8 cellular contexts compared by ENCODE assay signal in genomic region chr1:98662354-98662665, GRCh38. TPM values are rescaled to one million over a fixed set of nuclear protein-coding genes. Genes with fewer than 3 reads are reported as not detected.
DNase-seq lines count a peak whose midpoint lies in the region; ATAC-seq, FAIRE-seq and TF ChIP-seq lines count a peak whose summit lies in the region.

No MANE protein-coding gene starts in this region.

- FAIRE-seq in H1 (lab: Jason Lieb, UNC): no peak
- no peak for FAIRE-seq in GM12892 (lab: Jason Lieb, UNC)

- H3K27ac Mint-ChIP-seq in CD14-positive monocyte: peak overlapping the region in 1 of 7 donors; percentile 57

- no peak for ATAC-seq in GM18909 (IDR thresholded peaks at IDR 0.05; ENCODE audit: poor library complexity, unreplicated experiment)

- H3K14ac ChIP-seq in H1 (ENCODE audit: insufficient read length): no peak overlapping the region

- peaks cover 6% of the 10 kb centered on the region; the same call in 1 of the 2 replicates for H3K23me2 ChIP-seq in H1 (ENCODE audit: low read depth, low read length)

- no peak overlapping the region for H3K23ac ChIP-seq in H1 (ENCODE audit: insufficient read length)

- TF ChIP-seq POLR2A in H1 (IDR thresholded peaks at IDR 0.05; ENCODE audit: control extremely low read depth in 1 of 2, low read depth in 2 of 2, low read length in 2 of 2): no peak
- TF ChIP-seq POLR2A in vagina (IDR thresholded peaks at IDR 0.05): peak in 1 of 2 donors; percentile 13
- no peak for TF ChIP-seq POLR2A in GM12892 (IDR thresholded peaks at IDR 0.05; ENCODE audit: low read depth, low read length)

- TF ChIP-seq CTCF in CD14-positive monocyte (IDR thresholded peaks at IDR 0.05) (no peak), H1 (IDR thresholded peaks at IDR 0.05; ENCODE audit: control extremely low read depth in 1 of 3, insufficient read depth in 1 of 3, low read depth in 1 of 3, low read length in 3 of 3) (no peak), vagina (IDR thresholded peaks at IDR 0.05) (no peak)

- peak overlapping the region; percentile 91 to 99 for H3K4me3 Mint-ChIP-seq in CD14-positive monocyte

- no peak overlapping the region for H2BK12ac ChIP-seq in H1 (ENCODE audit: low read depth, low read length)

- no peak overlapping the region for H4K91ac ChIP-seq in H1 (replicated peaks; ENCODE audit: insufficient read length, low read length)

- CTCF ChIA-PET in H1 (lab: Charles Lee; ENCODE audit: partially characterized antibody): interaction anchor here (0.5 to 2.1 kb wide), 7 partner anchors 8 to 155 kb away, joined by 3 to 7 read pairs (median 3); no protein-coding TSS in a partner anchor

- no peak overlapping the region for H4K8ac ChIP-seq in H1 (ENCODE audit: extremely low read depth, insufficient read depth, low read length)

- H4K5ac ChIP-seq in H1 (ENCODE audit: insufficient read length, low read depth, low read length): no peak overlapping the region

- peak overlapping the region; percentile 70 to 93 for H3K4me2 ChIP-seq in H1 (ENCODE audit: insufficient read depth in 1 of 2, low read depth in 2 of 2, low read length in 2 of 2)

- H2AFZ ChIP-seq in H1 (ENCODE audit: low read length): peak overlapping the region; percentile 52

- no peaks in the 10 kb centered on the region for H4K20me1 ChIP-seq in H1 (replicated peaks in 1 of 2; ENCODE audit: control insufficient read depth in 1 of 2, insufficient read depth in 2 of 2, low read length in 2 of 2)

- H3K9me3 Mint-ChIP-seq in CD14-positive monocyte: peaks cover 0 to 13% (median 4%) of the 10 kb centered on the region in 7 donors

- intact Hi-C loops in CD14-positive monocyte (cut with micrococcal nuclease): no loop called here
- intact Hi-C loops in vagina (cut with DNase I): no loop called here

- no peak overlapping the region for H2BK15ac ChIP-seq in H1 (ENCODE audit: low read length)

- H3K9me3 ChIP-seq in H1 (ENCODE audit: insufficient read depth in 2 of 2, low read depth in 1 of 2, low read length in 1 of 2): no peaks in the 10 kb centered on the region
- H3K9me3 ChIP-seq in vagina: no peaks in the 10 kb centered on the region

- H3K79me2 ChIP-seq in H1 (ENCODE audit: control insufficient read depth in 1 of 2, insufficient read depth in 2 of 2, low read length in 2 of 2): peaks cover 0 to 9% of the 10 kb centered on the region in 2 experiments; a peak in 1 of 4 replicates

- H3K79me1 ChIP-seq in H1 (ENCODE audit: low read depth, low read length): peaks cover 3% of the 10 kb centered on the region

- H3K36me3 ChIP-seq in H1 (ENCODE audit: control insufficient read depth in 2 of 4, insufficient read depth in 4 of 4, low read length in 3 of 4) (no peaks in the 10 kb centered on the region), vagina (no peaks in the 10 kb centered on the region)

- no peak for TF ChIP-seq EP300 in H1 (IDR thresholded peaks at IDR 0.05; ENCODE audit: borderline replicate concordance in 1 of 2, low read depth in 2 of 2, low read length in 2 of 2)

- peak overlapping the region; percentile 13 for H2BK120ac ChIP-seq in H1 (replicated peaks; ENCODE audit: low read depth, low read length)

- POLR2A ChIA-PET in H1 (lab: Charles Lee; ENCODE audit: partially characterized antibody): interaction anchor here (1.1 kb wide), 1 partner anchor 8 kb away, joined by 4 read pairs; no protein-coding TSS in a partner anchor

- H3K27me3 Mint-ChIP-seq in CD14-positive monocyte (ENCODE audit: low read depth in 3 of 3): peaks cover 42 to 54% (median 42%) of the 10 kb centered on the region in 3 donors

- H3K27me3 ChIP-seq in H1 (replicated peaks in 1 of 4; ENCODE audit: control insufficient read depth in 3 of 4, extremely low read depth in 1 of 4, insufficient read depth in 3 of 4, low read length in 3 of 4) (no peaks in the 10 kb centered on the region), vagina (no peaks in the 10 kb centered on the region)

- peaks cover 2 to 9% of the 10 kb centered on the region in 2 donors for H3K36me3 Mint-ChIP-seq in CD14-positive monocyte

- no peak overlapping the region for H3K56ac ChIP-seq in H1 (replicated peaks; ENCODE audit: insufficient read length, low read depth, low read length)

- WGBS in H1 (ENCODE audit: extremely low coverage in 1 of 2, insufficient coverage in 1 of 2, insufficient read length in 1 of 2, insufficient replicate concordance in 2 of 2, low coverage in 1 of 2, low lambda C conversion rate in 2 of 2, missing lambda C conversion rate in 1 of 2), 2 experiments: 5% methylated on average over 6 of the region's 6 CpGs; no CpG with 5 or more reads in 1 of the 2 experiments

- H3K4me1 ChIP-seq in H1 (replicated peaks in 1 of 4; ENCODE audit: control insufficient read depth in 3 of 4, insufficient read depth in 4 of 4, low read length in 3 of 4) (peaks cover 0 to 6% (median 3%) of the 10 kb centered on the region in 4 experiments; a peak in 2 of 7 replicates), vagina (peaks cover 17% of the 10 kb centered on the region)

- no peak overlapping the region for H2AK5ac ChIP-seq in H1 (ENCODE audit: low read depth, low read length)

- DNase-seq in CD14-positive monocyte (ENCODE audit: low spot score) (no peak), NCI-H2029 treated with DMSO at 0.1 percent for 48 hours (lab: John Stamatoyannopoulos, UW) (peak; percentile 34), H1 (ENCODE audit: low read depth in 1 of 2, low spot score in 2 of 2) (no peak), midbrain (lab: John Stamatoyannopoulos, UW) (peak; percentile 59), vagina (ENCODE audit: extremely low spot score in 2 of 2) (no peak), Kasumi-1 (lab: John Stamatoyannopoulos, UW) (no peak), GM12892 (ENCODE audit: insufficient read length) (no peak)

- H3K18ac ChIP-seq in H1 (ENCODE audit: extremely low read depth, low read length): no peak overlapping the region

- no peak overlapping the region for H3K4ac ChIP-seq in H1 (replicated peaks; ENCODE audit: insufficient read length, low read depth, low read length)

- no peak for TF ChIP-seq RAD21 in H1 (IDR thresholded peaks at IDR 0.05 in 1 of 2, conservative IDR thresholded peaks at IDR 0.05 in 1 of 2; ENCODE audit: low read depth in 2 of 2, low read length in 2 of 2)

- no peak overlapping the region for H3K27ac ChIP-seq in H1 (ENCODE audit: low read depth, low read length)
- peak overlapping the region; percentile 88 for H3K27ac ChIP-seq in vagina

- H3K4me3 ChIP-seq in H1 (ENCODE audit: extremely low read depth in 1 of 4, insufficient read depth in 2 of 4, low read depth in 3 of 4, low read length in 4 of 4) (peak overlapping the region; percentile 68 to 90 (median 82)), vagina (peak overlapping the region; percentile 73 to 82)

- H2BK20ac ChIP-seq in H1 (ENCODE audit: low read length): no peak overlapping the region

- H3K9ac ChIP-seq in H1 (replicated peaks in 1 of 4; ENCODE audit: extremely low read depth in 1 of 4, low read depth in 3 of 4, low read length in 3 of 4): peak overlapping the region; percentile 49 to 72 (median 57); a peak in 6 of 7 replicates

- H3K4me1 Mint-ChIP-seq in CD14-positive monocyte: peaks cover 17% of the 10 kb centered on the region

- H2BK5ac ChIP-seq in H1 (ENCODE audit: low read depth, low read length): no peak overlapping the region

TF ChIP-seq in H1, 55 proteins besides CTCF, POLR2A, EP300 and RAD21 (continues in another document):
- no peak for TF ChIP-seq PHF8 (conservative IDR thresholded peaks at IDR 0.05; ENCODE audit: low read depth, low read length)
- TF ChIP-seq CREB1 (IDR thresholded peaks at IDR 0.05): no peak
- TF ChIP-seq, protein P1, sequence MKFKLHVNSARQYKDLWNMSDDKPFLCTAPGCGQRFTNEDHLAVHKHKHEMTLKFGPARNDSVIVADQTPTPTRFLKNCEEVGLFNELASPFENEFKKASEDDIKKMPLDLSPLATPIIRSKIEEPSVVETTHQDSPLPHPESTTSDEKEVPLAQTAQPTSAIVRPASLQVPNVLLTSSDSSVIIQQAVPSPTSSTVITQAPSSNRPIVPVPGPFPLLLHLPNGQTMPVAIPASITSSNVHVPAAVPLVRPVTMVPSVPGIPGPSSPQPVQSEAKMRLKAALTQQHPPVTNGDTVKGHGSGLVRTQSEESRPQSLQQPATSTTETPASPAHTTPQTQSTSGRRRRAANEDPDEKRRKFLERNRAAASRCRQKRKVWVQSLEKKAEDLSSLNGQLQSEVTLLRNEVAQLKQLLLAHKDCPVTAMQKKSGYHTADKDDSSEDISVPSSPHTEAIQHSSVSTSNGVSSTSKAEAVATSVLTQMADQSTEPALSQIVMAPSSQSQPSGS (IDR thresholded peaks at IDR 0.05; ENCODE audit: low read length): no peak
- TF ChIP-seq CTBP2 (IDR thresholded peaks at IDR 0.05; ENCODE audit: borderline replicate concordance, insufficient read depth, insufficient read length, low read length): no peak
- TF ChIP-seq ZNF274 (IDR thresholded peaks at IDR 0.05; ENCODE audit: borderline replicate concordance, extremely low read depth, low read length): no peak
- no peak for TF ChIP-seq RBBP5 (IDR thresholded peaks at IDR 0.05; ENCODE audit: borderline replicate concordance, low read depth, low read length)
- no peak for TF ChIP-seq USF2 (IDR thresholded peaks at IDR 0.05; ENCODE audit: low read length)
- TF ChIP-seq SIN3A (conservative IDR thresholded peaks at IDR 0.05 in 1 of 2, IDR thresholded peaks at IDR 0.05 in 1 of 2; ENCODE audit: low read depth in 1 of 2, low read length in 2 of 2): no peak
- TF ChIP-seq KDM4A (IDR thresholded peaks at IDR 0.05; ENCODE audit: low read depth, low read length, severe bottlenecking): no peak
- TF ChIP-seq CHD2 (IDR thresholded peaks at IDR 0.05; ENCODE audit: low read length): no peak

RNA-seq across cellular contexts. Expression of gene SNX7, which starts 0.8 kb away (rescaled TPM):
- polyA plus RNA-seq in CD14-positive monocyte (1 to 10 TPM in 1 of 2 donors, under 1 TPM in 1; 0.15 to 3.9 TPM), H1 (2011; rRNA removed) (5.4 and 9.2 TPM in 2 replicates)
- total RNA-seq in H1 (2021; fragmentation: NEBNext Ultra II Directional; extraction: Animal tissue kit (Norgen Biotek cat#: 25700)): 20.7 and 23.8 TPM in 2 replicates
- 11.6 TPM for polyA plus RNA-seq in H1 (2011; cell fraction: cytosol; rRNA removed)
- 4.9 TPM for polyA plus RNA-seq in H1 (2011; cell fraction: nucleus; rRNA removed)
- polyA plus RNA-seq in H1 (2012, experiment 1 of 2): 15.4 to 20.7 TPM (median 17.1 TPM) in 4 replicates
- polyA plus RNA-seq in H1 (2012, experiment 2 of 2): 5.1 TPM
- polyA plus RNA-seq in H1 (2013, experiment 1 of 2): 21.1 TPM
- 22.5 TPM for polyA plus RNA-seq in H1 (2013, experiment 2 of 2)
- polyA minus RNA-seq in H1 (2011; rRNA and poly(A)+ RNA removed): 7.6 and 9.1 TPM in 2 replicates
- 8.1 TPM for polyA minus RNA-seq in H1 (2011; cell fraction: cytosol; rRNA and poly(A)+ RNA removed)
- polyA minus RNA-seq in H1 (2011; cell fraction: nucleus; rRNA and poly(A)+ RNA removed): 8.5 TPM
- 21.4 TPM for total RNA-seq in vagina
- not detected for polyA plus RNA-seq in GM12892 (2012; ENCODE audit: missing spikeins)

Comparison
In these comparisons a context has a peak if more than half of its experiments do, and no peak if none do; other contexts are left out.
1. DNase-seq: peak in NCI-H2029 treated with DMSO at 0.1 percent for 48 hours (single experiment) and midbrain (single experiment); none in CD14-positive monocyte (single experiment), H1 (0 of 2), vagina (0 of 2), Kasumi-1 (0 of 2) and GM12892 (single experiment).